In genomic region chr6:44675449-44675848, GRCh38 we compare ENCODE assay signal across 30 cellular contexts.
"Had no signal": no experiment of that assay in that cellular context is flagged by ENCODE, and none has a peak within 500 bp of the region (broad histone marks: within the 10 kb centered on the region; RNA-seq: fewer than 3 reads in every experiment).

No MANE protein-coding gene starts in this region.

- H3K36me3 ChIP-seq: brain microvascular endothelial cell, heart left ventricle, thoracic aorta, uterus had no signal

- FAIRE-seq: endometrium had no signal

- H3K4me3 Mint-ChIP-seq: activated CD8-positive, alpha-beta T cell treated with anti-CD3 and anti-CD28 coated beads for 36 hours; activated T-cell treated with anti-CD3 and anti-CD28 coated beads, Interleukin-2, amount 50 U/mL, for 4 hours; activated T-helper 17 cell treated with anti-CD3 and anti-CD28 coated beads, Interleukin-2, amount 50 U/mL, for 72 hours; immature natural killer cell; memory B cell; naive thymus-derived CD8-positive, alpha-beta T cell; neural crest cell; WTC11 had no signal

- H3K4me3 ChIP-seq: heart left ventricle, thoracic aorta, uterus had no signal

- H3K4me1 Mint-ChIP-seq: immature natural killer cell, memory B cell had no signal

- H3K27me3 Mint-ChIP-seq: activated T-helper 17 cell treated with anti-CD3 and anti-CD28 coated beads, Interleukin-2, amount 50 U/mL, for 72 hours had no signal

- H3K27me3 ChIP-seq: brain microvascular endothelial cell, uterus had no signal

- DNase-seq: activated CD4-positive, alpha-beta T cell treated with anti-CD3 and anti-CD28 coated beads for 1 hour; activated CD4-positive, alpha-beta T cell treated with anti-CD3 and anti-CD28 coated beads, Interleukin-2, amount 50 U/mL, for 1 hour; activated CD8-positive, alpha-beta T cell treated with anti-CD3 and anti-CD28 coated beads for 36 hours; activated gamma-delta T cell treated with Interleukin-2 at 50 U/mL for 16 hours; activated naive CD4-positive, alpha-beta T cell treated with anti-CD3 and anti-CD28 coated beads, Interleukin-2, amount 50 U/mL, for 16 hours; activated T-cell treated with anti-CD3 and anti-CD28 coated beads, Interleukin-2, amount 50 U/mL, for 4 hours; amniotic stem cell; brain microvascular endothelial cell; central memory CD4-positive, alpha-beta T cell; dermis blood vessel endothelial cell; effector CD4-positive, alpha-beta T cell; heart left ventricle; hypothalamus; immature natural killer cell; naive thymus-derived CD8-positive, alpha-beta T cell; nucleus accumbens; right cardiac atrium; stimulated activated CD4-positive, alpha-beta T cell treated with anti-CD3 and anti-CD28 coated beads, Interleukin-12 subunit alpha, Interleukin-12 subunit beta, amount 100 ng/mL, for 4 hours; stimulated activated CD4-positive, alpha-beta T cell treated with anti-CD3 and anti-CD28 coated beads, Interleukin-4, amount 100 ng/mL, for 1 hour; stimulated activated naive CD8-positive, alpha-beta T cell treated with anti-CD3 and anti-CD28 coated beads, Interleukin-15, Interleukin-2, amounts not matched to agents 100 U/mL and 50 U/mL, for 24 hours; T-helper 1 cell; T-helper 9 cell; trophoblast cell; uterus had no signal

- H3K9me3 ChIP-seq: heart left ventricle, thoracic aorta, uterus had no signal

- H3K9me3 Mint-ChIP-seq: activated CD8-positive, alpha-beta T cell treated with anti-CD3 and anti-CD28 coated beads for 36 hours; activated T-cell treated with anti-CD3 and anti-CD28 coated beads, Interleukin-2, amount 50 U/mL, for 4 hours; activated T-helper 17 cell treated with anti-CD3 and anti-CD28 coated beads, Interleukin-2, amount 50 U/mL, for 72 hours; immature natural killer cell; memory B cell; naive thymus-derived CD8-positive, alpha-beta T cell; neural crest cell; WTC11 had no signal

- H3K27ac ChIP-seq: brain microvascular endothelial cell, heart left ventricle, thoracic aorta, uterus had no signal

- H3K27ac Mint-ChIP-seq: activated CD8-positive, alpha-beta T cell treated with anti-CD3 and anti-CD28 coated beads for 36 hours; activated T-helper 17 cell treated with anti-CD3 and anti-CD28 coated beads, Interleukin-2, amount 50 U/mL, for 72 hours; immature natural killer cell; memory B cell; WTC11 had no signal

- H3K4me1 ChIP-seq: heart left ventricle, uterus had no signal

- ATAC-seq: activated CD8-positive, alpha-beta T cell treated with anti-CD3 and anti-CD28 coated beads for 36 hours; activated T-cell treated with anti-CD3 and anti-CD28 coated beads, Interleukin-2, amount 50 U/mL, for 4 hours; activated T-helper 17 cell treated with anti-CD3 and anti-CD28 coated beads, Interleukin-2, amount 50 U/mL, for 72 hours; heart left ventricle; naive thymus-derived CD8-positive, alpha-beta T cell; right cardiac atrium; stimulated activated naive CD8-positive, alpha-beta T cell treated with anti-CD3 and anti-CD28 coated beads, Interleukin-15, Interleukin-2, amounts not matched to agents 100 U/mL and 50 U/mL, for 24 hours; WTC11 had no signal

- H3K36me3 Mint-ChIP-seq: immature natural killer cell; memory B cell; naive thymus-derived CD8-positive, alpha-beta T cell; WTC11 had no signal
